12 cellular contexts compared by ENCODE assay signal in genomic region chr6:25699649-25700048, GRCh38. TPM values are rescaled to one million over a fixed set of nuclear protein-coding genes. Genes with fewer than 3 reads are reported as not detected.
"Had no signal": no experiment of that assay in that cellular context is flagged by ENCODE, and none has a peak within 500 bp of the region (broad histone marks: within the 10 kb centered on the region; RNA-seq: fewer than 3 reads in every experiment).

No MANE protein-coding gene starts in this region.

- H3K4me1 ChIP-seq: HAP-1 had no signal

- H3K9ac ChIP-seq: GM23248 had no signal

- H3K4me1 Mint-ChIP-seq: GM23338, H9 had no signal

- H3K9me3 Mint-ChIP-seq: GM23338, H9, HFFc6 had no signal

- H3K27ac ChIP-seq: GM23248 had no signal

- H3K4me3 ChIP-seq: GM23248, GM23338, HAP-1 had no signal

- H2AFZ ChIP-seq: GM23248, GM23338 had no signal

- H3K27ac Mint-ChIP-seq: GM23338, H9, HFFc6 had no signal

- H3K36me3 ChIP-seq: HAP-1 had no signal

- FAIRE-seq: H1, H54 had no signal

- H3K4me2 ChIP-seq: GM23338 had no signal

- ATAC-seq: GM23338, HCT116 had no signal

- DNase-seq: GM23248, GOT3, H7, H9, HCEC 1CT, HFFc6 had no signal

- H3K4me3 Mint-ChIP-seq: GM23338, H9, HFFc6 had no signal

- H3K9me3 ChIP-seq: HAP-1 had no signal

RNA-seq across cellular contexts. Expression of gene SCGN, which starts 47.6 kb away (rescaled TPM):
- total RNA-seq: GM23248, GM23338, H1, H4, H7, H9, HFFc6 had no signal
- polyA plus RNA-seq: GM23248, GM23338, H1 had no signal

RNA-seq across cellular contexts. Expression of gene SLC17A4, which starts 54.9 kb away (rescaled TPM):
- total RNA-seq: GM23248, GM23338, H1, H4, H7, H9, HFFc6 had no signal
- polyA plus RNA-seq: GM23248, GM23338, H1 had no signal
